Comparison of ENCODE assay signal across 10 cellular contexts in genomic region chr17:79042421-79043190, GRCh38. TPM values are rescaled to one million over a fixed set of nuclear protein-coding genes. Genes with fewer than 3 reads are reported as not detected.
DNase-seq lines count a peak whose midpoint lies in the region; ATAC-seq and TF ChIP-seq lines count a peak whose summit lies in the region.
"Had no signal": no experiment of that assay in that cellular context is flagged by ENCODE, and none has a peak within 500 bp of the region (broad histone marks: within the 10 kb centered on the region; RNA-seq: fewer than 3 reads in every experiment).

No MANE protein-coding gene starts in this region.

- H3K9ac ChIP-seq in endodermal cell (ENCODE audit: extremely low read depth, low read length, poor library complexity, severe bottlenecking): no peak overlapping the region
- H3K9ac ChIP-seq: BLaER1 treated with 17β-estradiol and CSF1 and Interleukin-3, amounts not matched to agents 10 nM and 100 nM had no signal

- no peaks in the 10 kb centered on the region for H3K9me3 Mint-ChIP-seq in endodermal cell
- H3K9me3 Mint-ChIP-seq in naive thymus-derived CD8-positive, alpha-beta T cell: no peaks in the 10 kb centered on the region
- H3K9me3 Mint-ChIP-seq: dendritic cell treated with granulocyte-macrophage colony-stimulating factor and Interleukin-4, amounts not matched to agents 40 ng/mL and 50 ng/mL, for 4 days had no signal

- H3K4me1 Mint-ChIP-seq in endodermal cell: no peaks in the 10 kb centered on the region
- H3K4me1 Mint-ChIP-seq in naive thymus-derived CD8-positive, alpha-beta T cell: peaks cover 1 to 13% (median 8%) of the 10 kb centered on the region in 4 donors

- no peaks in the 10 kb centered on the region for H3K9me3 ChIP-seq in endodermal cell (ENCODE audit: control insufficient read depth, low read length)
- H3K9me3 ChIP-seq: BLaER1 treated with 17β-estradiol and CSF1 and Interleukin-3, amounts not matched to agents 10 nM and 100 nM had no signal

- peak; percentile 82 for TF ChIP-seq CTCF in endodermal cell (conservative IDR thresholded peaks at IDR 0.05)

- no peak overlapping the region for H3K4me3 ChIP-seq in endodermal cell (ENCODE audit: low read length)
- H3K4me3 ChIP-seq: BLaER1 treated with 17β-estradiol and CSF1 and Interleukin-3, amounts not matched to agents 10 nM and 100 nM had no signal

- H3K27ac Mint-ChIP-seq in endodermal cell: no peak overlapping the region
- H3K27ac Mint-ChIP-seq in naive thymus-derived CD8-positive, alpha-beta T cell: peak overlapping the region in 1 of 10 donors; percentile 51
- H3K27ac Mint-ChIP-seq: dendritic cell treated with granulocyte-macrophage colony-stimulating factor and Interleukin-4, amounts not matched to agents 40 ng/mL and 50 ng/mL, for 4 days had no signal

- no peaks in the 10 kb centered on the region for H3K36me3 Mint-ChIP-seq in endodermal cell (ENCODE audit: low read depth)
- H3K36me3 Mint-ChIP-seq in naive thymus-derived CD8-positive, alpha-beta T cell: no peaks in the 10 kb centered on the region

- DNase-seq in NCI-H1436 (lab: John Stamatoyannopoulos, UW) (peak; percentile 67), NCI-H1436 treated with DMSO at 0.1 percent for 48 hours (lab: John Stamatoyannopoulos, UW) (no peak), NCI-H226 (peak; percentile 65), endodermal cell (peak; percentile 93)
- peak; percentile 25 to 60 for DNase-seq in activated CD8-positive, alpha-beta memory T cell treated with anti-CD3 and anti-CD28 coated beads for 1 hour (ENCODE audit: extremely low read depth in 1 of 2, low read depth in 1 of 2)
- peak; percentile 18 to 82 (median 63) for DNase-seq in naive thymus-derived CD8-positive, alpha-beta T cell
- peak; percentile 77 for DNase-seq in stimulated activated naive CD8-positive, alpha-beta T cell treated with anti-CD3 and anti-CD28 coated beads, Interleukin-15, Interleukin-2, amounts not matched to agents 100 U/mL and 50 U/mL, for 24 hours

- WGBS in endodermal cell (ENCODE audit: insufficient coverage in 1 of 2, insufficient read length in 1 of 2), 2 experiments: 75 to 81% methylated on average over 6 to 13 of the region's 13 CpGs

- H3K27ac ChIP-seq in endodermal cell (ENCODE audit: low read depth, low read length): no peak overlapping the region
- H3K27ac ChIP-seq: BLaER1 treated with 17β-estradiol and CSF1 and Interleukin-3, amounts not matched to agents 10 nM and 100 nM had no signal

- peaks cover 23% of the 10 kb centered on the region for H3K27me3 Mint-ChIP-seq in endodermal cell (ENCODE audit: insufficient read depth)
- H3K27me3 Mint-ChIP-seq in naive thymus-derived CD8-positive, alpha-beta T cell: peaks cover 6 to 19% (median 16%) of the 10 kb centered on the region in 5 donors

- H3K36me3 ChIP-seq in endodermal cell (ENCODE audit: control insufficient read depth, insufficient read depth, low read length): no peaks in the 10 kb centered on the region
- H3K36me3 ChIP-seq: BLaER1 treated with 17β-estradiol and CSF1 and Interleukin-3, amounts not matched to agents 10 nM and 100 nM had no signal

- H3K4me3 Mint-ChIP-seq in endodermal cell: no peak overlapping the region
- no peak overlapping the region for H3K4me3 Mint-ChIP-seq in naive thymus-derived CD8-positive, alpha-beta T cell
- H3K4me3 Mint-ChIP-seq: dendritic cell treated with granulocyte-macrophage colony-stimulating factor and Interleukin-4, amounts not matched to agents 40 ng/mL and 50 ng/mL, for 4 days had no signal

- H3K4me1 ChIP-seq in endodermal cell (ENCODE audit: control insufficient read depth, insufficient read depth, low read length): no peaks in the 10 kb centered on the region

- peak; percentile 67 to 84 for ATAC-seq in naive thymus-derived CD8-positive, alpha-beta T cell
- ATAC-seq in stimulated activated naive CD8-positive, alpha-beta T cell treated with anti-CD3 and anti-CD28 coated beads, Interleukin-15, Interleukin-2, amounts not matched to agents 100 U/mL and 50 U/mL, for 24 hours: no peak
- no peak for ATAC-seq in HG02973 (IDR thresholded peaks at IDR 0.05; ENCODE audit: unreplicated experiment)

- POLR2A ChIA-PET in naive thymus-derived CD8-positive, alpha-beta T cell (lab: Charles Lee): no interaction called here

- peaks cover 4% of the 10 kb centered on the region for H3K27me3 ChIP-seq in endodermal cell (ENCODE audit: control insufficient read depth, insufficient read depth, low read length, poor library complexity, severe bottlenecking)
- H3K27me3 ChIP-seq: BLaER1 treated with 17β-estradiol and CSF1 and Interleukin-3, amounts not matched to agents 10 nM and 100 nM had no signal

RNA-seq across cellular contexts. Expression of gene C1QTNF1, which starts 18.6 kb away (rescaled TPM):
- 10 to 100 TPM; 16.0 to 16.5 TPM for total RNA-seq in endodermal cell
- 1.5 TPM for polyA plus RNA-seq in endodermal cell (2013, experiment 1 of 2)
- 1.7 TPM for polyA plus RNA-seq in endodermal cell (2013, experiment 2 of 2)
- total RNA-seq in naive thymus-derived CD8-positive, alpha-beta T cell: not detected
- polyA plus RNA-seq in naive thymus-derived CD8-positive, alpha-beta T cell: not detected

RNA-seq across cellular contexts. Expression of gene ENGASE, which starts 32.0 kb away (rescaled TPM):
- total RNA-seq in endodermal cell: 10 to 100 TPM; 40.8 to 42.0 TPM
- polyA plus RNA-seq in endodermal cell (2013, experiment 1 of 2): 33.7 TPM
- 27.0 TPM for polyA plus RNA-seq in endodermal cell (2013, experiment 2 of 2)
- 100 to 1,000 TPM; 162 to 165 TPM for total RNA-seq in naive thymus-derived CD8-positive, alpha-beta T cell
- 1 to 10 TPM; 1.6 to 6.2 (median 3.9) TPM for polyA plus RNA-seq in naive thymus-derived CD8-positive, alpha-beta T cell

RNA-seq across cellular contexts. Expression of gene CANT1, which starts 33.0 kb away (rescaled TPM):
- total RNA-seq in endodermal cell: 10 to 100 TPM; 57.5 to 61.8 TPM
- polyA plus RNA-seq in endodermal cell (2013, experiment 1 of 2): 50.7 TPM
- 48.7 TPM for polyA plus RNA-seq in endodermal cell (2013, experiment 2 of 2)
- total RNA-seq in naive thymus-derived CD8-positive, alpha-beta T cell: 10 to 100 TPM; 30.5 to 34.6 TPM
- polyA plus RNA-seq in naive thymus-derived CD8-positive, alpha-beta T cell: 1 to 10 TPM; 6.1 to 9.4 (median 6.2) TPM

Comparison
In these comparisons a context has a peak if more than half of its experiments do, and no peak if none do; other contexts are left out.
1. ATAC-seq: peak in naive thymus-derived CD8-positive, alpha-beta T cell (2 of 2); none in stimulated activated naive CD8-positive, alpha-beta T cell treated with anti-CD3 and anti-CD28 coated beads, Interleukin-15, Interleukin-2, amounts not matched to agents 100 U/mL and 50 U/mL, for 24 hours (single experiment) and HG02973 (single experiment).
2. RNA of gene C1QTNF1, which starts 18.6 kb away (total RNA-seq): 16.0 to 16.5 TPM in endodermal cell; not detected in naive thymus-derived CD8-positive, alpha-beta T cell; every median in the first group is over 10 times any median in the second.